In the genomic region with DNA sequence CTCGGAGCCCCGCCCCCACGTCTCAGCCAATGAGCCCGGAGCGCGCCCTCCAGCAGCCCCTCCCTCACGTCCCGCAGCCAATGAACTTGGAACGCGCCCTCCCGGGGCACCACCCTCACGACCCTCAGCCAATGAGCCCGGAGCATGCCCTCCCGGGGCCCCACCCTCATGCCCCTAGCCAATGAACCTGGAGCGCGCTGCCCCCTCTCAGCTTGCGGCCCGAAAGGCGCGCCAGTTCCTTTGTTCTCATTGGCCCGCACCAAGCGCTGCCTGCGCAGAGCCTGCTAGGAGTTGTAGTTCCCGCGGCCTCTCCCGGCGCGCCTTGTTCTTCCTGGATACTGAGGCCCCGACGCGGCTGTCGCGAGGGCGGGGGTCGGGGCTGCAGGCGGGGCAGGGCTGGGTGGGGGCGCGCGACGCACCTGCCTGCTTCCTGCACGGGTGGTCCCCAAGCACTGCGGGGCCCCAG, we compare ENCODE assay signal across 8 cellular contexts. TPM values are rescaled to one million over a fixed set of nuclear protein-coding genes. Genes with fewer than 3 reads are reported as not detected.
DNase-seq lines count a peak whose midpoint lies in the region; ATAC-seq, FAIRE-seq and TF ChIP-seq lines count a peak whose summit lies in the region.

Gene LRRC45, plus strand, starts transcription at position 325 of the 466 bp plus-strand sequence. CDS start 339 bp downstream, outside the sequence.

- no peaks in the 10 kb centered on the region for H3K9me1 ChIP-seq in endothelial cell of umbilical vein (replicated peaks; ENCODE audit: control insufficient read depth, extremely low read depth, insufficient read depth, low read length)

- peaks cover 5% of the 10 kb centered on the region for H3K79me2 ChIP-seq in endothelial cell of umbilical vein (ENCODE audit: control insufficient read depth, insufficient read depth, low read length)

- dilution Hi-C loops in endothelial cell of umbilical vein (cut with MboI; ENCODE audit: extremely low pct_ligation_motif_present, low sequenced_read_pairs) = no loop called here

- FAIRE-seq in D721Med (lab: Jason Lieb, UNC) (no peak), endothelial cell of umbilical vein (lab: Jason Lieb, UNC) (peak; percentile 99)

- no peaks in the 10 kb centered on the region for H4K20me1 ChIP-seq in endothelial cell of umbilical vein (replicated peaks; ENCODE audit: control insufficient read depth, extremely low read depth, insufficient read depth, low read length)

- no peak for TF ChIP-seq POLR2A in endothelial cell of umbilical vein (IDR thresholded peaks at IDR 0.05; ENCODE audit: low read depth, low read length)

- peak within 1 kb of the TSS; percentile 84 for H3K4me3 ChIP-seq in Jurkat, Clone E6-1 (ENCODE audit: low read length)
- H3K4me3 ChIP-seq in endothelial cell of umbilical vein (replicated peaks in 1 of 3; ENCODE audit: insufficient read depth in 1 of 3, low read depth in 1 of 3, low read length in 3 of 3) = peak within 1 kb of the TSS; percentile 50 to 70 (median 60)

- intact Hi-C loops in endothelial cell of umbilical vein (cut with micrococcal nuclease) = loop anchor here (1.0 to 10.0 kb wide), 7 partner anchors 14 to 192 kb away; partner anchors contain the start of genes ASPSCR1, CCDC57, DCXR and FASN

- H3K27me3 Mint-ChIP-seq in mesothelial cell of epicardium (ENCODE audit: low read depth) = no peaks in the 10 kb centered on the region

- H3K36me3 Mint-ChIP-seq in mesothelial cell of epicardium = peaks cover 3% of the 10 kb centered on the region

- ATAC-seq in GM21717 (IDR thresholded peaks at IDR 0.05; ENCODE audit: unreplicated experiment) = peak; percentile 75

- peak within 1 kb of the TSS; percentile 21 for H3K27ac ChIP-seq in endothelial cell of umbilical vein (ENCODE audit: insufficient read depth, low read depth, low read length)

- TF ChIP-seq CTCF in D721Med (IDR thresholded peaks at IDR 0.05; ENCODE audit: insufficient read depth, missing control alignments) (no peak), endothelial cell of umbilical vein (IDR thresholded peaks at IDR 0.05; ENCODE audit: extremely low read depth in 1 of 2, insufficient read depth in 1 of 2, low read depth in 1 of 2, low read length in 2 of 2) (no peak), mesothelial cell of epicardium (IDR thresholded peaks at IDR 0.05; ENCODE audit: unreplicated experiment) (no peak)

- peak; percentile 96 for DNase-seq in D721Med (ENCODE audit: insufficient read length, low spot score)
- DNase-seq in Jurkat, Clone E6-1 (ENCODE audit: low read depth, low spot score) = peak; percentile 99
- peak; percentile 76 for DNase-seq in OCI-M2 (lab: John Stamatoyannopoulos, UW; ENCODE audit: unreplicated experiment)
- peak; percentile 100 for DNase-seq in activated T-cell treated with anti-CD3 and anti-CD28 coated beads for 24 hours (ENCODE audit: low read depth)
- peak; percentile 100 for DNase-seq in endothelial cell of umbilical vein (ENCODE audit: low read depth, low spot score)
- peak; percentile 99 to 100 for DNase-seq in mesothelial cell of epicardium (ENCODE audit: low spot score in 2 of 2, unreplicated experiment in 2 of 2)
- peak; percentile 97 for DNase-seq in stimulated activated CD8-positive, alpha-beta memory T cell treated with anti-CD3 and anti-CD28 coated beads, Interleukin-15, amount 100 ng/mL, for 24 hours (ENCODE audit: low read depth)

- H3K4me2 ChIP-seq in endothelial cell of umbilical vein (ENCODE audit: insufficient read depth, low read length) = peak within 1 kb of the TSS; percentile 70

- no peaks in the 10 kb centered on the region for H3K9me3 Mint-ChIP-seq in mesothelial cell of epicardium

- peaks cover 22% of the 10 kb centered on the region for H3K4me1 Mint-ChIP-seq in mesothelial cell of epicardium

- CTCF ChIA-PET in endothelial cell of umbilical vein (lab: Charles Lee) = interaction anchor here (1.0 to 9.1 kb wide), 9 partner anchors 8 to 213 kb away, joined by 3 to 345 read pairs (median 6); partner anchors contain the start of genes ARHGDIA, DCXR, NOTUM and RAC3

- H3K9me3 ChIP-seq in endothelial cell of umbilical vein (replicated peaks; ENCODE audit: control insufficient read depth, insufficient read depth, low read length) = no peaks in the 10 kb centered on the region

- peak within 1 kb of the TSS; percentile 25 for H3K27ac Mint-ChIP-seq in mesothelial cell of epicardium

- peak within 1 kb of the TSS; percentile 76 for H3K4me3 Mint-ChIP-seq in mesothelial cell of epicardium

- BruUV-seq in endothelial cell of umbilical vein (replicated peaks; lab: Mats Ljungman, UMichigan) = no TSS peak

- peak within 1 kb of the TSS; percentile 78 for H2AFZ ChIP-seq in endothelial cell of umbilical vein (ENCODE audit: low read depth, low read length)

- H3K9ac ChIP-seq in endothelial cell of umbilical vein (replicated peaks; ENCODE audit: extremely low read depth, insufficient read depth, low read length) = peak within 1 kb of the TSS; percentile 61

- no peaks in the 10 kb centered on the region for H3K36me3 ChIP-seq in endothelial cell of umbilical vein (ENCODE audit: control insufficient read depth in 2 of 2, extremely low read depth in 1 of 2, insufficient read depth in 2 of 2, low read length in 2 of 2)

- H3K27me3 ChIP-seq in endothelial cell of umbilical vein (ENCODE audit: control insufficient read depth in 2 of 2, insufficient read depth in 2 of 2, low read length in 2 of 2) = no peaks in the 10 kb centered on the region

- POLR2A ChIA-PET in endothelial cell of umbilical vein (lab: Charles Lee) = interaction anchor here (0.5 to 0.7 kb wide), 2 partner anchors 21 to 206 kb away, joined by 7 read pairs; no protein-coding TSS in a partner anchor

- H3K4me1 ChIP-seq in endothelial cell of umbilical vein (ENCODE audit: control insufficient read depth, extremely low read depth, insufficient read depth, low read length) = peaks cover 12% of the 10 kb centered on the region

TF ChIP-seq in endothelial cell of umbilical vein, 7 proteins besides CTCF, POLR2A, EP300 and RAD21:
- TF ChIP-seq EZH2 (IDR thresholded peaks at IDR 0.05; ENCODE audit: borderline replicate concordance, low read depth, low read length, severe bottlenecking) = no peak
- TF ChIP-seq FOS (IDR thresholded peaks at IDR 0.05; ENCODE audit: borderline replicate concordance, insufficient read depth, low read length) = no peak
- TF ChIP-seq MYC (IDR thresholded peaks at IDR 0.05; ENCODE audit: low read depth, low read length) = no peak
- no peak for TF ChIP-seq POLR2AphosphoS5 (IDR thresholded peaks at IDR 0.05; ENCODE audit: insufficient read depth, low read depth, low read length)
- TF ChIP-seq MAX (IDR thresholded peaks at IDR 0.05; ENCODE audit: insufficient read depth, insufficient read length) = no peak

RNA-seq across cellular contexts. Expression of gene LRRC45, which starts in this region (rescaled TPM):
- polyA plus RNA-seq in Jurkat, Clone E6-1 (2012; ENCODE audit: insufficient read depth, insufficient read length) = 34.7 TPM
- total RNA-seq in endothelial cell of umbilical vein (18.6 and 22.9 TPM in 2 replicates), mesothelial cell of epicardium (16.9 to 18.5 TPM (median 17.9 TPM) in 3 replicates)
- 7.6 and 8.1 TPM in 2 replicates for polyA plus RNA-seq in endothelial cell of umbilical vein
- polyA plus RNA-seq in endothelial cell of umbilical vein (2011; cell fraction: cytosol; rRNA removed) = 6.1 and 10.3 TPM in 2 replicates
- polyA plus RNA-seq in endothelial cell of umbilical vein (2011; cell fraction: nucleus; rRNA removed) = 53.9 and 58.6 TPM in 2 replicates
- polyA plus RNA-seq in endothelial cell of umbilical vein (2012) = 6.4 and 10.3 TPM in 2 replicates
- 4.6 and 6.7 TPM in 2 replicates for polyA minus RNA-seq in endothelial cell of umbilical vein
- 18.1 TPM for polyA minus RNA-seq in endothelial cell of umbilical vein (2011; cell fraction: cytosol; rRNA and poly(A)+ RNA removed)
- polyA minus RNA-seq in endothelial cell of umbilical vein (2011; cell fraction: nucleus; rRNA and poly(A)+ RNA removed) = 6.9 and 9.7 TPM in 2 replicates

Comparison
In these comparisons a context has a peak if more than half of its experiments do, and no peak if none do; other contexts are left out.
1. Peak in every context shown above with its lines: DNase-seq, ATAC-seq, H3K4me3 ChIP-seq and H3K27ac ChIP-seq.